ENCODE assay signal across 10 cellular contexts in genomic region chr17:81400939-81401726, GRCh38. TPM values are rescaled to one million over a fixed set of nuclear protein-coding genes. Genes with fewer than 3 reads are reported as not detected.
DNase-seq lines count a peak whose midpoint lies in the region; ATAC-seq and TF ChIP-seq lines count a peak whose summit lies in the region.
"Had no signal": no experiment of that assay in that cellular context is flagged by ENCODE, and none has a peak within 500 bp of the region (broad histone marks: within the 10 kb centered on the region; RNA-seq: fewer than 3 reads in every experiment).

No MANE protein-coding gene starts in this region.

- H3K9me3 ChIP-seq in heart left ventricle (no peaks in the 10 kb centered on the region), duodenal mucosa (ENCODE audit: control insufficient read depth in 1 of 2, low read length in 2 of 2) (no peaks in the 10 kb centered on the region), muscle layer of duodenum (ENCODE audit: control insufficient read depth in 1 of 2, low read length in 2 of 2) (no peaks in the 10 kb centered on the region)

- intact Hi-C loops in heart left ventricle (cut with DNase I) (loop anchor here in 4 of 10 donors (5.0 kb wide), 2 partner anchors 81 to 109 kb away; no protein-coding TSS in a partner anchor), Right ventricle myocardium superior (cut with DNase I) (no loop called here)

- peak in 1 of 12 donors; percentile 5 for TF ChIP-seq CTCF in heart left ventricle (IDR thresholded peaks at IDR 0.05)

- H3K4me1 ChIP-seq in heart left ventricle (peaks cover 16 to 87% (median 58%) of the 10 kb centered on the region in 12 donors), duodenal mucosa (ENCODE audit: control insufficient read depth in 1 of 2, insufficient read depth in 2 of 2, low read length in 2 of 2) (peaks cover 11 to 23% of the 10 kb centered on the region in 2 donors), muscle layer of duodenum (ENCODE audit: control insufficient read depth in 1 of 2, insufficient read depth in 2 of 2, low read length in 2 of 2) (peaks cover 19 to 45% of the 10 kb centered on the region in 2 donors), urinary bladder (ENCODE audit: insufficient read depth) (no peaks in the 10 kb centered on the region)

- H3K9ac ChIP-seq in duodenal mucosa (ENCODE audit: low read depth in 1 of 2, low read length in 2 of 2), result peak overlapping the region; percentile 60 to 62

- 42 to 51% (median 47%) methylated on average over 21 of the region's 21 CpGs for WGBS in heart left ventricle, 4 donors
- WGBS in urinary bladder, result 66% methylated on average over 21 of the region's 21 CpGs

- H3K4me3 ChIP-seq in heart left ventricle (peak overlapping the region in 11 of 12 donors; percentile 66 to 95 (median 82)), duodenal mucosa (ENCODE audit: low read depth in 1 of 2, low read length in 2 of 2) (peak overlapping the region; percentile 73 to 76), muscle layer of duodenum (ENCODE audit: low read depth in 1 of 2, low read length in 2 of 2) (peak overlapping the region; percentile 57 to 77), urinary bladder (ENCODE audit: low read depth, low read length) (peak overlapping the region; percentile 88)

- DNase-seq in heart left ventricle, result peak in 1 of 5 donors; percentile 62
- no peak for DNase-seq in Right ventricle myocardium superior
- DNase-seq in NCI-H2171 (lab: John Stamatoyannopoulos, UW), result no peak
- no peak for DNase-seq in NCI-H2081 (lab: John Stamatoyannopoulos, UW)
- DNase-seq in NCI-H1694 treated with DMSO at 0.1 percent for 48 hours (lab: John Stamatoyannopoulos, UW), result no peak
- DNase-seq: activated CD4-positive, alpha-beta memory T cell treated with anti-CD3 and anti-CD28 coated beads, Interleukin-2, amount 10 ng/mL, durations not matched to agents 7 days and 5 days; NCI-H2029 had no signal

- ATAC-seq in heart left ventricle, result no peak
- ATAC-seq in Right ventricle myocardium superior (ENCODE audit: poor library complexity), result no peak

- peaks cover 0 to 14% (median 0%) of the 10 kb centered on the region in 9 donors for H3K27me3 ChIP-seq in heart left ventricle
- H3K27me3 ChIP-seq in duodenal mucosa (ENCODE audit: control insufficient read depth in 1 of 2, insufficient read depth in 2 of 2, low read length in 2 of 2), result peaks cover 0 to 5% of the 10 kb centered on the region in 2 donors
- H3K27me3 ChIP-seq in muscle layer of duodenum (ENCODE audit: low read depth, low read length), result no peaks in the 10 kb centered on the region

- H3K36me3 ChIP-seq in heart left ventricle (no peaks in the 10 kb centered on the region), duodenal mucosa (ENCODE audit: control insufficient read depth in 1 of 2, insufficient read depth in 2 of 2, low read length in 2 of 2) (no peaks in the 10 kb centered on the region), muscle layer of duodenum (ENCODE audit: control insufficient read depth in 1 of 2, insufficient read depth in 2 of 2, low read length in 2 of 2) (no peaks in the 10 kb centered on the region), urinary bladder (ENCODE audit: insufficient read depth) (no peaks in the 10 kb centered on the region)

- TF ChIP-seq POLR2A in heart left ventricle (IDR thresholded peaks at IDR 0.05), result no peak

- peak overlapping the region; percentile 90 to 98 (median 97) for H3K27ac ChIP-seq in heart left ventricle
- peak overlapping the region; percentile 82 for H3K27ac ChIP-seq in duodenal mucosa (ENCODE audit: low read depth, low read length)
- peak overlapping the region; percentile 84 for H3K27ac ChIP-seq in muscle layer of duodenum (ENCODE audit: low read length)
- peak overlapping the region; percentile 66 for H3K27ac ChIP-seq in urinary bladder (ENCODE audit: low read depth)

RNA-seq across cellular contexts. Expression of gene BAHCC1, which starts 5.9 kb away (rescaled TPM):
- total RNA-seq in heart left ventricle, result 10 to 100 TPM in 3 of 9 donors, 1 to 10 TPM in 6; 6.0 to 19.6 (median 9.3) TPM
- polyA plus RNA-seq in heart left ventricle, result 1 to 10 TPM; 7.6 to 8.5 TPM
- 8.0 TPM for total RNA-seq in Right ventricle myocardium superior
- 10.1 TPM for total RNA-seq in urinary bladder
- polyA plus RNA-seq in urinary bladder, result 15.9 TPM
